8 cellular contexts compared by ENCODE assay signal in the genomic region with DNA sequence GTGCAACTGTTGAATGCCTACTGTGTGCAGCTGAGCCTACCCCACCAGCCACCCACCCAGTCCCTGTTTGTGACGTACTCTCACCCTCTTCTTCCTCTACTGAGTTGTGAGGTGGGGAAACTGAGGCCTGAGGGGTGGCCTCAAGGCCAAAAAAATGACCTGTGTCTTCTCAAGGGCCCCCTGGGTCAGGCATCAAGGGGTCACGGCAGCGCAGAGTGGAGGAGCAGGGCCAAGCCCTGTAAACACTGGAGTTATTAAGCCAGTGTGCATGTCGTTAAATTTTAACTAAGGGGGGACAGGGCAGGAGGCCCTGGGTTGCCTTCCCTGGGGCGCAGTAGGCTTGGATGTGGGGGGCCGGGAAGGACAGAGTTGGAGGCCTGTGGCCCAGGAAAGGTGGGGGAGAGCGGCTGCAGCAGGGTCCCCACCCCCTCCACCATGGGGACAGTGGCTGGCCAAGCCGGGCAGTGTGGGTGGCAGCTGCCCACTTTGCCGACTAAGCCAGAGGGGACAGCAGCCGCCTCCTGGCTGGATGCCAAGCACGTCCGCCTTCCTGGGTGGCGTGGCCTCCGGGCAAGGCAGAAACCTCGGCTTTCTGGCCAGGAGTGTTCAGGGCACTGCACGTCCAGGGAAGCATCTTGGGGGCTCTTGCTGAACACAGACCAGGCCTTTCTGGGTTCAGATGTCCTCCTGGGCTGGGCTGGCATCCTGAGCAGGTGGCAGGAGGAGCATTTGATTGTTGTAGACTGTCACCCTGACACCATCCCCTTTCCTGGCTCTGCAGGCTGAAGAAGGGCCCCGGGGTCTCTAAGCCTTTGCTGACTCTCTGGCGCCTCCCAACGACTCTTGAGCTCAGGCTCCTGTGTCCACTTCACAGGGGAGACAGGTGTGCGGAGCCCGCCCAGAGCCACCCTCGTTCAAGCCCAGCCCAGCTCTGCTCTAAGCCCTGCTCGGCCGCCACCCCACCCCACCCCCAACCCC. TPM values are rescaled to one million over a fixed set of nuclear protein-coding genes. Genes with fewer than 3 reads are reported as not detected.
DNase-seq lines count a peak whose midpoint lies in the region; ATAC-seq and TF ChIP-seq lines count a peak whose summit lies in the region.

No MANE protein-coding gene starts in this region.

- H3K4me3 Mint-ChIP-seq in activated CD4-positive, alpha-beta memory T cell treated with anti-CD3 and anti-CD28 coated beads for 36 hours = no peak overlapping the region
- H3K4me3 Mint-ChIP-seq in activated CD4-positive, alpha-beta memory T cell treated with anti-CD3 and anti-CD28 coated beads, Interleukin-2, amount 10 ng/mL, durations not matched to agents 7 days and 5 days = no peak overlapping the region
- H3K4me3 Mint-ChIP-seq in stimulated activated effector memory CD8-positive, alpha-beta T cell treated with anti-CD3 and anti-CD28 coated beads, Interleukin-12 subunit alpha, Interleukin-12 subunit beta, amount 100 ng/mL, for 72 hours = peak overlapping the region; percentile 19

- 35% methylated on average over 22 of the region's 24 CpGs for WGBS in SK-N-SH (ENCODE audit: low lambda C conversion rate)
- WGBS in heart right ventricle, 2 donors = 51 to 55% methylated on average over 22 to 24 of the region's 24 CpGs

- CTCF ChIA-PET in activated CD4-positive, alpha-beta memory T cell treated with anti-CD3 and anti-CD28 coated beads for 36 hours (lab: Charles Lee) = interaction anchor here (1.0 kb wide), 1 partner anchor 44 kb away, joined by 3 read pairs; no protein-coding TSS in a partner anchor
- CTCF ChIA-PET in activated CD4-positive, alpha-beta memory T cell treated with anti-CD3 and anti-CD28 coated beads, Interleukin-2, amount 10 ng/mL, durations not matched to agents 7 days and 5 days (lab: Charles Lee) = interaction anchor here (0.7 kb wide), 1 partner anchor 44 kb away, joined by 3 read pairs; no protein-coding TSS in a partner anchor
- CTCF ChIA-PET in SK-N-SH (lab: Yijun Ruan, JAX) = interaction anchor here (0.5 to 7.3 kb wide), 28 partner anchors 9 to 191 kb away, joined by 3 to 113 read pairs (median 4); no protein-coding TSS in a partner anchor

- 0 out of 2 replicates have a peak, but pooled peaks cover 3% of the 10 kb centered on the region for H4K20me1 ChIP-seq in SK-N-SH (ENCODE audit: insufficient read depth)

- no peaks in the 10 kb centered on the region for H3K79me2 ChIP-seq in SK-N-SH (ENCODE audit: insufficient read depth)

- DNase-seq in activated CD4-positive, alpha-beta memory T cell treated with anti-CD3 and anti-CD28 coated beads for 36 hours = peak; percentile 36
- DNase-seq in activated CD4-positive, alpha-beta memory T cell treated with anti-CD3 and anti-CD28 coated beads, Interleukin-2, amount 10 ng/mL, durations not matched to agents 7 days and 5 days = no peak
- peak; percentile 77 for DNase-seq in NB4 (ENCODE audit: low read depth)
- peak; percentile 90 for DNase-seq in SK-N-SH
- peak in 1 of 2 donors; percentile 50 for DNase-seq in heart right ventricle
- no peak for DNase-seq in stimulated activated effector memory CD8-positive, alpha-beta T cell treated with anti-CD3 and anti-CD28 coated beads, Interleukin-12 subunit alpha, Interleukin-12 subunit beta, amount 100 ng/mL, for 72 hours (ENCODE audit: low spot score in 2 of 2)
- DNase-seq in AML-193 (lab: John Stamatoyannopoulos, UW) = no peak

- TF ChIP-seq CTCF in NB4 (IDR thresholded peaks at IDR 0.05; ENCODE audit: low read depth, low read length) (peak; percentile 54), SK-N-SH (IDR thresholded peaks at IDR 0.05) (peak; percentile 39; the same call in 1 of the 2 replicates), heart right ventricle (IDR thresholded peaks at IDR 0.05) (peak in 2 of 9 donors; percentile 10 to 11)

- peak; percentile 86 for TF ChIP-seq RAD21 in SK-N-SH (IDR thresholded peaks at IDR 0.05; ENCODE audit: low read length)

- H3K9me3 ChIP-seq in SK-N-SH = no peaks in the 10 kb centered on the region
- no peaks in the 10 kb centered on the region for H3K9me3 ChIP-seq in heart right ventricle

- peak in 1 of 2 experiments; percentile 59; a peak in 1 of 4 replicates for TF ChIP-seq EP300 in SK-N-SH (IDR thresholded peaks at IDR 0.05; ENCODE audit: borderline replicate concordance in 1 of 2, low read depth in 1 of 2, low read length in 1 of 2)

- H2AFZ ChIP-seq in SK-N-SH (ENCODE audit: low read depth) = no peak overlapping the region

- H3F3A ChIP-seq in SK-N-SH (replicated peaks; ENCODE audit: insufficient read depth) = peaks cover 12% of the 10 kb centered on the region

- H3K9ac ChIP-seq in SK-N-SH = no peak overlapping the region

- POLR2A ChIA-PET in activated CD4-positive, alpha-beta memory T cell treated with anti-CD3 and anti-CD28 coated beads for 36 hours (lab: Charles Lee) = no interaction called here
- POLR2A ChIA-PET in activated CD4-positive, alpha-beta memory T cell treated with anti-CD3 and anti-CD28 coated beads, Interleukin-2, amount 10 ng/mL, durations not matched to agents 7 days and 5 days (lab: Charles Lee) = no interaction called here
- POLR2A ChIA-PET in SK-N-SH (lab: Yijun Ruan, JAX) = interaction anchor here (0.6 to 3.3 kb wide), 5 partner anchors 8 to 274 kb away, joined by 3 to 25 read pairs (median 3); no protein-coding TSS in a partner anchor

- H3K4me1 ChIP-seq in SK-N-SH (ENCODE audit: control insufficient read depth in 1 of 2, insufficient read depth in 2 of 2, low read depth in 1 of 2, low read length in 1 of 2) = peaks cover 4 to 16% of the 10 kb centered on the region in 2 experiments; a peak in 1 of 4 replicates
- H3K4me1 ChIP-seq in heart right ventricle = peaks cover 0 to 12% (median 6%) of the 10 kb centered on the region in 9 donors

- H3K27ac Mint-ChIP-seq in activated CD4-positive, alpha-beta memory T cell treated with anti-CD3 and anti-CD28 coated beads for 36 hours = no peak overlapping the region
- no peak overlapping the region for H3K27ac Mint-ChIP-seq in activated CD4-positive, alpha-beta memory T cell treated with anti-CD3 and anti-CD28 coated beads, Interleukin-2, amount 10 ng/mL, durations not matched to agents 7 days and 5 days
- no peak overlapping the region for H3K27ac Mint-ChIP-seq in stimulated activated effector memory CD8-positive, alpha-beta T cell treated with anti-CD3 and anti-CD28 coated beads, Interleukin-12 subunit alpha, Interleukin-12 subunit beta, amount 100 ng/mL, for 72 hours

- H3K27ac ChIP-seq in SK-N-SH (ENCODE audit: low read depth in 2 of 2, low read length in 1 of 2) (peak overlapping the region in 1 of 2 experiments; percentile 87; a peak in 2 of 4 replicates), heart right ventricle (no peak overlapping the region)

- ATAC-seq in heart right ventricle = peak in 5 of 8 donors; percentile 12 to 36 (median 29)
- no peak for ATAC-seq in stimulated activated effector memory CD8-positive, alpha-beta T cell treated with anti-CD3 and anti-CD28 coated beads, Interleukin-12 subunit alpha, Interleukin-12 subunit beta, amount 100 ng/mL, for 72 hours
- no peak for ATAC-seq in GM19467 (IDR thresholded peaks at IDR 0.05; ENCODE audit: unreplicated experiment)

- H3K27me3 Mint-ChIP-seq in activated CD4-positive, alpha-beta memory T cell treated with anti-CD3 and anti-CD28 coated beads for 36 hours = peaks cover 13% of the 10 kb centered on the region
- peaks cover 8% of the 10 kb centered on the region for H3K27me3 Mint-ChIP-seq in activated CD4-positive, alpha-beta memory T cell treated with anti-CD3 and anti-CD28 coated beads, Interleukin-2, amount 10 ng/mL, durations not matched to agents 7 days and 5 days

- H3K36me3 Mint-ChIP-seq in activated CD4-positive, alpha-beta memory T cell treated with anti-CD3 and anti-CD28 coated beads for 36 hours = no peaks in the 10 kb centered on the region
- no peaks in the 10 kb centered on the region for H3K36me3 Mint-ChIP-seq in activated CD4-positive, alpha-beta memory T cell treated with anti-CD3 and anti-CD28 coated beads, Interleukin-2, amount 10 ng/mL, durations not matched to agents 7 days and 5 days (ENCODE audit: low read depth)
- H3K36me3 Mint-ChIP-seq in stimulated activated effector memory CD8-positive, alpha-beta T cell treated with anti-CD3 and anti-CD28 coated beads, Interleukin-12 subunit alpha, Interleukin-12 subunit beta, amount 100 ng/mL, for 72 hours = no peaks in the 10 kb centered on the region

- H3K4me1 Mint-ChIP-seq in activated CD4-positive, alpha-beta memory T cell treated with anti-CD3 and anti-CD28 coated beads for 36 hours (ENCODE audit: low read depth) = peaks cover 2% of the 10 kb centered on the region
- H3K4me1 Mint-ChIP-seq in activated CD4-positive, alpha-beta memory T cell treated with anti-CD3 and anti-CD28 coated beads, Interleukin-2, amount 10 ng/mL, durations not matched to agents 7 days and 5 days = no peaks in the 10 kb centered on the region
- H3K4me1 Mint-ChIP-seq in stimulated activated effector memory CD8-positive, alpha-beta T cell treated with anti-CD3 and anti-CD28 coated beads, Interleukin-12 subunit alpha, Interleukin-12 subunit beta, amount 100 ng/mL, for 72 hours = no peaks in the 10 kb centered on the region

- intact Hi-C loops in activated CD4-positive, alpha-beta memory T cell treated with anti-CD3 and anti-CD28 coated beads for 36 hours (cut with micrococcal nuclease) = no loop called here
- intact Hi-C loops in heart right ventricle (cut with DNase I) = no loop called here

- no peak for TF ChIP-seq POLR2A in NB4 (IDR thresholded peaks at IDR 0.05; ENCODE audit: extremely low read depth, insufficient read length)

- H3K4me3 ChIP-seq in NB4 (ENCODE audit: low read depth, low read length) (no peak overlapping the region), SK-N-SH (ENCODE audit: low read depth in 2 of 2, low read length in 1 of 2) (peak overlapping the region in 1 of 2 experiments; percentile 63; a peak in 1 of 4 replicates), heart right ventricle (no peak overlapping the region)

- H3K9me2 ChIP-seq in SK-N-SH = no peaks in the 10 kb centered on the region

- H3K27me3 ChIP-seq in SK-N-SH (ENCODE audit: insufficient read depth) (no peaks in the 10 kb centered on the region), heart right ventricle (peaks cover 0 to 21% (median 14%) of the 10 kb centered on the region in 7 donors)

- peak overlapping the region; percentile 31 for H3K4me2 ChIP-seq in SK-N-SH

- no peaks in the 10 kb centered on the region for H3K9me3 Mint-ChIP-seq in activated CD4-positive, alpha-beta memory T cell treated with anti-CD3 and anti-CD28 coated beads for 36 hours
- H3K9me3 Mint-ChIP-seq in activated CD4-positive, alpha-beta memory T cell treated with anti-CD3 and anti-CD28 coated beads, Interleukin-2, amount 10 ng/mL, durations not matched to agents 7 days and 5 days = no peaks in the 10 kb centered on the region
- no peaks in the 10 kb centered on the region for H3K9me3 Mint-ChIP-seq in stimulated activated effector memory CD8-positive, alpha-beta T cell treated with anti-CD3 and anti-CD28 coated beads, Interleukin-12 subunit alpha, Interleukin-12 subunit beta, amount 100 ng/mL, for 72 hours

- H3K36me3 ChIP-seq in SK-N-SH (replicated peaks in 1 of 2; ENCODE audit: control insufficient read depth in 1 of 2, insufficient read depth in 2 of 2, low read length in 1 of 2) (peaks cover 0 to 3% of the 10 kb centered on the region in 2 experiments), heart right ventricle (no peaks in the 10 kb centered on the region)

RNA-seq across cellular contexts. Expression of a gene that starts 1.9 kb away (rescaled TPM):
- under 1 TPM; 0.45 to 0.56 TPM for total RNA-seq in activated CD4-positive, alpha-beta memory T cell treated with anti-CD3 and anti-CD28 coated beads for 36 hours
- total RNA-seq in activated CD4-positive, alpha-beta memory T cell treated with anti-CD3 and anti-CD28 coated beads, Interleukin-2, amount 10 ng/mL, durations not matched to agents 7 days and 5 days = under 1 TPM; 0.45 to 0.88 TPM
- polyA plus RNA-seq in SK-N-SH (2012; rRNA removed) (11.2 and 12.3 TPM in 2 replicates), heart right ventricle (1 to 10 TPM; 4.4 to 5.3 TPM)
- 4.4 and 8.9 TPM in 2 replicates for polyA plus RNA-seq in SK-N-SH (2012; cell fraction: cytosol; rRNA removed)
- 18.5 and 19.4 TPM in 2 replicates for polyA plus RNA-seq in SK-N-SH (2012; cell fraction: nucleus; rRNA removed)
- 1 to 10 TPM in 9 of 10 donors, under 1 TPM in 1; 0.94 to 4.5 (median 1.9) TPM for total RNA-seq in heart right ventricle

Comparison
In these comparisons a context has a peak if more than half of its experiments do, and no peak if none do; other contexts are left out.
1. DNase-seq: peak in activated CD4-positive, alpha-beta memory T cell treated with anti-CD3 and anti-CD28 coated beads for 36 hours (single experiment), NB4 (single experiment) and SK-N-SH (single experiment); none in activated CD4-positive, alpha-beta memory T cell treated with anti-CD3 and anti-CD28 coated beads, Interleukin-2, amount 10 ng/mL, durations not matched to agents 7 days and 5 days (single experiment), stimulated activated effector memory CD8-positive, alpha-beta T cell treated with anti-CD3 and anti-CD28 coated beads, Interleukin-12 subunit alpha, Interleukin-12 subunit beta, amount 100 ng/mL, for 72 hours (0 of 2) and AML-193 (0 of 2).
2. ATAC-seq: peak in heart right ventricle (5 of 8); none in stimulated activated effector memory CD8-positive, alpha-beta T cell treated with anti-CD3 and anti-CD28 coated beads, Interleukin-12 subunit alpha, Interleukin-12 subunit beta, amount 100 ng/mL, for 72 hours (single experiment) and GM19467 (single experiment).